8 cellular contexts compared by ENCODE assay signal in the genomic region with DNA sequence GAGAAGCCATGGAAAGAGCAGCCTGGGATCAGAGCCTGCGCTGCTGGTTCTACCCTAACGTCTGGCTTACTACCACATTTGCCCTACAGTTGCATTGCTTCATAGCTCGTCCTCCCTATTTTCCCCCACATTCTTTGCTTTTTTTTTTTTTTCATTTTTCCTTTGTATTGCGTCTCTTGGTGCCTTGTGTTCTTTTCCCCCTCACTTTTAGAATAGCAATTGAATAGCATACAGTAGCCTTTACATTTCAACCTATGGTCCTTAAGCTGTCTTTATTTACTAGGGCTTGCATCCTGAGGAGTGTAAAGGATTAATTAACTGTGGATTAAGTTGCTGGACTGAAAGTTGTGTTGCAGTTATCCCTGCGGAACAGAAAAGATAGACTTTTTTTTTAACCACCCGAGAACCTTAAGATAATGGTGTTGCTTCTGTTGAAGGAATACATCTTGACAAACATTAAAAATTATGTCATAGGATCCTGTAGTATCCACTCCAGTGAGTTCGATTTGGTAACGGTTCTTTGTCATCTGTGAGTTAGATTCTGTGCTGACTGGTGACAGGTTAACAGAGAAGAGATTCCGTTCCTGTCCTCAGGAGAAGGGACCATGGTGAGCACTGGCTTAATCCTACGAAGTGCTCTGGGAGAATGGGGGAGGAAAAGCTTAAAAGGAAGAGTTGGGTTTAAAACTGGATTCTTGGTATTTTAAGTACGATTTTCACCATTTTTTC.
DNase-seq lines count a peak whose midpoint lies in the region; ATAC-seq lines count a peak whose summit lies in the region.

No MANE protein-coding gene starts in this region.

- H3K79me2 ChIP-seq in mesendoderm (ENCODE audit: control insufficient read depth, insufficient read depth, low read length), result no peaks in the 10 kb centered on the region

- H3K79me1 ChIP-seq in mesendoderm (ENCODE audit: low read length), result no peaks in the 10 kb centered on the region

- H2BK5ac ChIP-seq in mesendoderm (ENCODE audit: low read length), result no peak overlapping the region

- H3K18ac ChIP-seq in mesendoderm (ENCODE audit: low read length), result peak overlapping the region; percentile 85

- H3K23ac ChIP-seq in mesendoderm (ENCODE audit: low read length), result no peak overlapping the region

- no peak overlapping the region for H4K5ac ChIP-seq in mesendoderm (ENCODE audit: low read length)

- H3K27me3 Mint-ChIP-seq in activated T-cell treated with anti-CD3 and anti-CD28 coated beads, Interleukin-2, amount 50 U/mL, for 4 hours (ENCODE audit: low read depth), result peaks cover 15% of the 10 kb centered on the region

- H4K8ac ChIP-seq in mesendoderm (ENCODE audit: low read depth, low read length), result no peak overlapping the region

- H3K4me2 ChIP-seq in mesendoderm (ENCODE audit: low read length), result peak overlapping the region; percentile 2

- H3K27me3 ChIP-seq in mesendoderm (ENCODE audit: insufficient read depth, low read length, poor library complexity), result no peaks in the 10 kb centered on the region

- H3K27ac ChIP-seq in caudate nucleus (ENCODE audit: low read depth, low read length) (peak overlapping the region; percentile 83), mesendoderm (ENCODE audit: low read depth, low read length) (peak overlapping the region; percentile 98)

- no peak overlapping the region for H2BK120ac ChIP-seq in mesendoderm (ENCODE audit: low read depth, low read length)

- no peaks in the 10 kb centered on the region for H3K36me3 Mint-ChIP-seq in activated T-cell treated with anti-CD3 and anti-CD28 coated beads, Interleukin-2, amount 50 U/mL, for 4 hours (ENCODE audit: insufficient read depth)

- WGBS in mesendoderm (ENCODE audit: extremely low coverage, insufficient coverage, low lambda C conversion rate), result no CpG with 5 or more reads among the region's 11 CpGs

- DNase-seq in activated T-cell treated with anti-CD3 and anti-CD28 coated beads, Interleukin-2, amount 50 U/mL, for 4 hours, result no peak
- DNase-seq in activated T-cell treated with anti-CD3 and anti-CD28 coated beads for 4 hours (no peak), NCI-H2171 (lab: John Stamatoyannopoulos, UW) (peak; percentile 13), caudate nucleus (lab: John Stamatoyannopoulos, UW) (peak in 1 of 61 donors; percentile 9), mesendoderm (no peak), HUDEP-2 (lab: John Stamatoyannopoulos, UW; ENCODE audit: unreplicated experiment in 76 of 76) (no peak)
- no peak for DNase-seq in stimulated activated CD4-positive, alpha-beta T cell treated with anti-CD3 and anti-CD28 coated beads, Interleukin-2, amount 100 ng/mL, for 24 hours

- H3K36me3 ChIP-seq in mesendoderm (ENCODE audit: control insufficient read depth, insufficient read depth, low read length), result no peaks in the 10 kb centered on the region

- no peaks in the 10 kb centered on the region for H3K9me3 Mint-ChIP-seq in activated T-cell treated with anti-CD3 and anti-CD28 coated beads, Interleukin-2, amount 50 U/mL, for 4 hours

- H3K4me3 ChIP-seq in mesendoderm (ENCODE audit: low read length), result peak overlapping the region; percentile 62

- H3K4me1 ChIP-seq in mesendoderm (ENCODE audit: control insufficient read depth, low read depth, low read length), result no peaks in the 10 kb centered on the region

- ATAC-seq in activated T-cell treated with anti-CD3 and anti-CD28 coated beads, Interleukin-2, amount 50 U/mL, for 4 hours, result no peak
- no peak for ATAC-seq in GM21390 (IDR thresholded peaks at IDR 0.05; ENCODE audit: unreplicated experiment)

- peak overlapping the region; percentile 78 for H3K4ac ChIP-seq in mesendoderm (ENCODE audit: low read depth, low read length)

- no peak overlapping the region for H2BK15ac ChIP-seq in mesendoderm (replicated peaks; ENCODE audit: low read depth)

- no peak overlapping the region for H2AK5ac ChIP-seq in mesendoderm (ENCODE audit: low read length)

- H3K4me3 Mint-ChIP-seq in activated T-cell treated with anti-CD3 and anti-CD28 coated beads, Interleukin-2, amount 50 U/mL, for 4 hours, result peak overlapping the region; percentile 67

- peaks cover 4% of the 10 kb centered on the region for H3K4me1 Mint-ChIP-seq in activated T-cell treated with anti-CD3 and anti-CD28 coated beads, Interleukin-2, amount 50 U/mL, for 4 hours (ENCODE audit: low read depth)

- peak overlapping the region; percentile 87 for H3K56ac ChIP-seq in mesendoderm (ENCODE audit: low read length)

- H3K9ac ChIP-seq in mesendoderm (ENCODE audit: low read length), result peak overlapping the region; percentile 77
